In the genomic region with DNA sequence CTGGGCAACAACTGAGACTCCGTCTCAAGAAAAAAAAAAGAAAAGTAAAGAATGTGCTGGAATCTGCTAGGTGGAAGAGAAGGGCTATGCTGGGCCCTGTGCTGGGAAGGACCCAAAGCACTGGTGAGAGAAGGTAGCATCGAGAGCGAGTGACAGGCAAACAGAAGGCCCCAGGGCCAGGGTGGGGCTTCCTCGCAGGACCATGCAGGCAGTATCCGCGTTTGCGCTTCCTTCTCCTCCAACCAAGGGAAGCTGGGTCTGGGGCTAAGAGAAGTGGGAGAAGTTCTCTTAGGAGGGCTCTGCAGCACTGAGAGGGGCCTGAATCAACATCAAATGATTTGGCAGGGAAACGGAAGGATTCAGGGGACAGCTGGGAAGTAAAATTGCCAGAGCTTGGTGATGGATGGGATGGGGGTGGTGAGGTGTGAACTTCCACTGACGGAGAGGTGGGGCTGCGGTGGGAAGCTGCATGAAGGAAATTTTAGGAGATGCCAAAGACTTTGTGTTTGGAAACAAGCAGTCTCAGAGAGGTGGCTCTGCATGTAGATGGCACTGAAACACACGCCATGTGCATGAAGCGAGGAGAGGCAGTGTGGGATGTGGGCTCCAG, we compare ENCODE assay signal across 2 cellular contexts.
TF ChIP-seq lines count a peak whose summit lies in the region.

No MANE protein-coding gene starts in this region.

TF ChIP-seq in GM12878, 131 proteins besides CTCF, POLR2A, EP300 and RAD21:
- TF ChIP-seq SREBF2 (IDR thresholded peaks at IDR 0.05; ENCODE audit: low read length): no peak
- TF ChIP-seq, protein P1, sequence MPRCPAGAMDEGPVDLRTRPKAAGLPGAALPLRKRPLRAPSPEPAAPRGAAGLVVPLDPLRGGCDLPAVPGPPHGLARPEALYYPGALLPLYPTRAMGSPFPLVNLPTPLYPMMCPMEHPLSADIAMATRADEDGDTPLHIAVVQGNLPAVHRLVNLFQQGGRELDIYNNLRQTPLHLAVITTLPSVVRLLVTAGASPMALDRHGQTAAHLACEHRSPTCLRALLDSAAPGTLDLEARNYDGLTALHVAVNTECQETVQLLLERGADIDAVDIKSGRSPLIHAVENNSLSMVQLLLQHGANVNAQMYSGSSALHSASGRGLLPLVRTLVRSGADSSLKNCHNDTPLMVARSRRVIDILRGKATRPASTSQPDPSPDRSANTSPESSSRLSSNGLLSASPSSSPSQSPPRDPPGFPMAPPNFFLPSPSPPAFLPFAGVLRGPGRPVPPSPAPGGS (IDR thresholded peaks at IDR 0.05; ENCODE audit: borderline replicate concordance, insufficient read depth, low read depth, low read length, poor library complexity, severe bottlenecking): no peak
- TF ChIP-seq EZH2 (IDR thresholded peaks at IDR 0.05; ENCODE audit: borderline replicate concordance, control insufficient read depth, low read depth, low read length): no peak
- no peak for TF ChIP-seq RCOR1 (conservative IDR thresholded peaks at IDR 0.05; ENCODE audit: low read depth, low read length)
- peak; percentile 34; the same call in 1 of the 2 replicates for TF ChIP-seq POLR2AphosphoS5 (IDR thresholded peaks at IDR 0.05; ENCODE audit: low read length)
- TF ChIP-seq, protein P2, sequence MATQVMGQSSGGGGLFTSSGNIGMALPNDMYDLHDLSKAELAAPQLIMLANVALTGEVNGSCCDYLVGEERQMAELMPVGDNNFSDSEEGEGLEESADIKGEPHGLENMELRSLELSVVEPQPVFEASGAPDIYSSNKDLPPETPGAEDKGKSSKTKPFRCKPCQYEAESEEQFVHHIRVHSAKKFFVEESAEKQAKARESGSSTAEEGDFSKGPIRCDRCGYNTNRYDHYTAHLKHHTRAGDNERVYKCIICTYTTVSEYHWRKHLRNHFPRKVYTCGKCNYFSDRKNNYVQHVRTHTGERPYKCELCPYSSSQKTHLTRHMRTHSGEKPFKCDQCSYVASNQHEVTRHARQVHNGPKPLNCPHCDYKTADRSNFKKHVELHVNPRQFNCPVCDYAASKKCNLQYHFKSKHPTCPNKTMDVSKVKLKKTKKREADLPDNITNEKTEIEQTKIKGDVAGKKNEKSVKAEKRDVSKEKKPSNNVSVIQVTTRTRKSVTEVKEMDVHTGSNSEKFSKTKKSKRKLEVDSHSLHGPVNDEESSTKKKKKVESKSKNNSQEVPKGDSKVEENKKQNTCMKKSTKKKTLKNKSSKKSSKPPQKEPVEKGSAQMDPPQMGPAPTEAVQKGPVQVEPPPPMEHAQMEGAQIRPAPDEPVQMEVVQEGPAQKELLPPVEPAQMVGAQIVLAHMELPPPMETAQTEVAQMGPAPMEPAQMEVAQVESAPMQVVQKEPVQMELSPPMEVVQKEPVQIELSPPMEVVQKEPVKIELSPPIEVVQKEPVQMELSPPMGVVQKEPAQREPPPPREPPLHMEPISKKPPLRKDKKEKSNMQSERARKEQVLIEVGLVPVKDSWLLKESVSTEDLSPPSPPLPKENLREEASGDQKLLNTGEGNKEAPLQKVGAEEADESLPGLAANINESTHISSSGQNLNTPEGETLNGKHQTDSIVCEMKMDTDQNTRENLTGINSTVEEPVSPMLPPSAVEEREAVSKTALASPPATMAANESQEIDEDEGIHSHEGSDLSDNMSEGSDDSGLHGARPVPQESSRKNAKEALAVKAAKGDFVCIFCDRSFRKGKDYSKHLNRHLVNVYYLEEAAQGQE (IDR thresholded peaks at IDR 0.05; ENCODE audit: low read depth, low read length): no peak
- TF ChIP-seq NFXL1 (IDR thresholded peaks at IDR 0.05; ENCODE audit: borderline replicate concordance): no peak
- no peak for TF ChIP-seq CEBPB (IDR thresholded peaks at IDR 0.05; ENCODE audit: borderline replicate concordance in 1 of 2, low read depth in 2 of 2, low read length in 2 of 2)
TF ChIP-seq in GM12878: peak in this region for 1.

TF ChIP-seq in SK-N-SH treated with all-trans-retinoic acid at 6 μM for 48 hours, 23 proteins besides CTCF, POLR2A, EP300 and RAD21:
- TF ChIP-seq, protein P3, sequence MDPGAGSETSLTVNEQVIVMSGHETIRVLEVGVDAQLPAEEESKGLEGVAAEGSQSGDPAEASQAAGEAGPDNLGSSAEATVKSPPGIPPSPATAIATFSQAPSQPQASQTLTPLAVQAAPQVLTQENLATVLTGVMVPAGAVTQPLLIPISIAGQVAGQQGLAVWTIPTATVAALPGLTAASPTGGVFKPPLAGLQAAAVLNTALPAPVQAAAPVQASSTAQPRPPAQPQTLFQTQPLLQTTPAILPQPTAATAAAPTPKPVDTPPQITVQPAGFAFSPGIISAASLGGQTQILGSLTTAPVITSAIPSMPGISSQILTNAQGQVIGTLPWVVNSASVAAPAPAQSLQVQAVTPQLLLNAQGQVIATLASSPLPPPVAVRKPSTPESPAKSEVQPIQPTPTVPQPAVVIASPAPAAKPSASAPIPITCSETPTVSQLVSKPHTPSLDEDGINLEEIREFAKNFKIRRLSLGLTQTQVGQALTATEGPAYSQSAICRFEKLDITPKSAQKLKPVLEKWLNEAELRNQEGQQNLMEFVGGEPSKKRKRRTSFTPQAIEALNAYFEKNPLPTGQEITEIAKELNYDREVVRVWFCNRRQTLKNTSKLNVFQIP (CRISPR knock-in tag; IDR thresholded peaks at IDR 0.05; ENCODE audit: borderline replicate concordance, low read depth): no peak
- TF ChIP-seq ZNF565 (CRISPR knock-in tag; conservative IDR thresholded peaks at IDR 0.05; ENCODE audit: low read depth): no peak
- no peak for TF ChIP-seq GLIS3 (CRISPR knock-in tag; IDR thresholded peaks at IDR 0.05)
- TF ChIP-seq ZNF70 (CRISPR knock-in tag; IDR thresholded peaks at IDR 0.05): no peak
- TF ChIP-seq, protein P4, sequence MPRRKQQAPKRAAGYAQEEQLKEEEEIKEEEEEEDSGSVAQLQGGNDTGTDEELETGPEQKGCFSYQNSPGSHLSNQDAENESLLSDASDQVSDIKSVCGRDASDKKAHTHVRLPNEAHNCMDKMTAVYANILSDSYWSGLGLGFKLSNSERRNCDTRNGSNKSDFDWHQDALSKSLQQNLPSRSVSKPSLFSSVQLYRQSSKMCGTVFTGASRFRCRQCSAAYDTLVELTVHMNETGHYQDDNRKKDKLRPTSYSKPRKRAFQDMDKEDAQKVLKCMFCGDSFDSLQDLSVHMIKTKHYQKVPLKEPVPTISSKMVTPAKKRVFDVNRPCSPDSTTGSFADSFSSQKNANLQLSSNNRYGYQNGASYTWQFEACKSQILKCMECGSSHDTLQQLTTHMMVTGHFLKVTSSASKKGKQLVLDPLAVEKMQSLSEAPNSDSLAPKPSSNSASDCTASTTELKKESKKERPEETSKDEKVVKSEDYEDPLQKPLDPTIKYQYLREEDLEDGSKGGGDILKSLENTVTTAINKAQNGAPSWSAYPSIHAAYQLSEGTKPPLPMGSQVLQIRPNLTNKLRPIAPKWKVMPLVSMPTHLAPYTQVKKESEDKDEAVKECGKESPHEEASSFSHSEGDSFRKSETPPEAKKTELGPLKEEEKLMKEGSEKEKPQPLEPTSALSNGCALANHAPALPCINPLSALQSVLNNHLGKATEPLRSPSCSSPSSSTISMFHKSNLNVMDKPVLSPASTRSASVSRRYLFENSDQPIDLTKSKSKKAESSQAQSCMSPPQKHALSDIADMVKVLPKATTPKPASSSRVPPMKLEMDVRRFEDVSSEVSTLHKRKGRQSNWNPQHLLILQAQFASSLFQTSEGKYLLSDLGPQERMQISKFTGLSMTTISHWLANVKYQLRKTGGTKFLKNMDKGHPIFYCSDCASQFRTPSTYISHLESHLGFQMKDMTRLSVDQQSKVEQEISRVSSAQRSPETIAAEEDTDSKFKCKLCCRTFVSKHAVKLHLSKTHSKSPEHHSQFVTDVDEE (CRISPR knock-in tag; IDR thresholded peaks at IDR 0.05): no peak
- TF ChIP-seq TCF4 (CRISPR knock-in tag; IDR thresholded peaks at IDR 0.05; ENCODE audit: borderline replicate concordance): no peak
- TF ChIP-seq ZNF8 (CRISPR knock-in tag; IDR thresholded peaks at IDR 0.05): no peak
- TF ChIP-seq BACH2 (CRISPR knock-in tag; IDR thresholded peaks at IDR 0.05; ENCODE audit: borderline replicate concordance): no peak
- TF ChIP-seq, protein P5, sequence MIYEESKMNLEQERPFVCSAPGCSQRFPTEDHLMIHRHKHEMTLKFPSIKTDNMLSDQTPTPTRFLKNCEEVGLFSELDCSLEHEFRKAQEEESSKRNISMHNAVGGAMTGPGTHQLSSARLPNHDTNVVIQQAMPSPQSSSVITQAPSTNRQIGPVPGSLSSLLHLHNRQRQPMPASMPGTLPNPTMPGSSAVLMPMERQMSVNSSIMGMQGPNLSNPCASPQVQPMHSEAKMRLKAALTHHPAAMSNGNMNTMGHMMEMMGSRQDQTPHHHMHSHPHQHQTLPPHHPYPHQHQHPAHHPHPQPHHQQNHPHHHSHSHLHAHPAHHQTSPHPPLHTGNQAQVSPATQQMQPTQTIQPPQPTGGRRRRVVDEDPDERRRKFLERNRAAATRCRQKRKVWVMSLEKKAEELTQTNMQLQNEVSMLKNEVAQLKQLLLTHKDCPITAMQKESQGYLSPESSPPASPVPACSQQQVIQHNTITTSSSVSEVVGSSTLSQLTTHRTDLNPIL (CRISPR knock-in tag; IDR thresholded peaks at IDR 0.05; ENCODE audit: low read depth): no peak
- no peak for TF ChIP-seq ZC3H10 (CRISPR knock-in tag; IDR thresholded peaks at IDR 0.05)
- TF ChIP-seq ARNTL (CRISPR knock-in tag; IDR thresholded peaks at IDR 0.05; ENCODE audit: borderline replicate concordance, low read depth): no peak
- TF ChIP-seq ZFP30 (CRISPR knock-in tag; IDR thresholded peaks at IDR 0.05): no peak
- TF ChIP-seq TOX (CRISPR knock-in tag; IDR thresholded peaks at IDR 0.05; ENCODE audit: borderline replicate concordance): no peak
